ENCODE assay signal across 1 cellular context in genomic region chr1:17369466-17369865, GRCh38.
TF ChIP-seq lines count a peak whose summit lies in the region.

No MANE protein-coding gene starts in this region.

TF ChIP-seq in HCT116, 20 proteins besides CTCF, POLR2A, EP300 and RAD21 (continued from another document):
- no peak for TF ChIP-seq ZFX (IDR thresholded peaks at IDR 0.05)
- no peak for TF ChIP-seq CEBPB (IDR thresholded peaks at IDR 0.05; ENCODE audit: low read depth)
- no peak for TF ChIP-seq TCF7L2 (IDR thresholded peaks at IDR 0.05; ENCODE audit: borderline replicate concordance, extremely low read depth, insufficient read depth, insufficient read length)
- TF ChIP-seq ELF1 (IDR thresholded peaks at IDR 0.05; ENCODE audit: borderline replicate concordance, low read depth): no peak
- TF ChIP-seq, protein P1, sequence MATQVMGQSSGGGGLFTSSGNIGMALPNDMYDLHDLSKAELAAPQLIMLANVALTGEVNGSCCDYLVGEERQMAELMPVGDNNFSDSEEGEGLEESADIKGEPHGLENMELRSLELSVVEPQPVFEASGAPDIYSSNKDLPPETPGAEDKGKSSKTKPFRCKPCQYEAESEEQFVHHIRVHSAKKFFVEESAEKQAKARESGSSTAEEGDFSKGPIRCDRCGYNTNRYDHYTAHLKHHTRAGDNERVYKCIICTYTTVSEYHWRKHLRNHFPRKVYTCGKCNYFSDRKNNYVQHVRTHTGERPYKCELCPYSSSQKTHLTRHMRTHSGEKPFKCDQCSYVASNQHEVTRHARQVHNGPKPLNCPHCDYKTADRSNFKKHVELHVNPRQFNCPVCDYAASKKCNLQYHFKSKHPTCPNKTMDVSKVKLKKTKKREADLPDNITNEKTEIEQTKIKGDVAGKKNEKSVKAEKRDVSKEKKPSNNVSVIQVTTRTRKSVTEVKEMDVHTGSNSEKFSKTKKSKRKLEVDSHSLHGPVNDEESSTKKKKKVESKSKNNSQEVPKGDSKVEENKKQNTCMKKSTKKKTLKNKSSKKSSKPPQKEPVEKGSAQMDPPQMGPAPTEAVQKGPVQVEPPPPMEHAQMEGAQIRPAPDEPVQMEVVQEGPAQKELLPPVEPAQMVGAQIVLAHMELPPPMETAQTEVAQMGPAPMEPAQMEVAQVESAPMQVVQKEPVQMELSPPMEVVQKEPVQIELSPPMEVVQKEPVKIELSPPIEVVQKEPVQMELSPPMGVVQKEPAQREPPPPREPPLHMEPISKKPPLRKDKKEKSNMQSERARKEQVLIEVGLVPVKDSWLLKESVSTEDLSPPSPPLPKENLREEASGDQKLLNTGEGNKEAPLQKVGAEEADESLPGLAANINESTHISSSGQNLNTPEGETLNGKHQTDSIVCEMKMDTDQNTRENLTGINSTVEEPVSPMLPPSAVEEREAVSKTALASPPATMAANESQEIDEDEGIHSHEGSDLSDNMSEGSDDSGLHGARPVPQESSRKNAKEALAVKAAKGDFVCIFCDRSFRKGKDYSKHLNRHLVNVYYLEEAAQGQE (IDR thresholded peaks at IDR 0.05; ENCODE audit: low read depth): no peak
- TF ChIP-seq ZBTB33 (IDR thresholded peaks at IDR 0.05; ENCODE audit: extremely low read depth, insufficient replicate concordance, low read length): no peak
- TF ChIP-seq FOSL1 (IDR thresholded peaks at IDR 0.05; ENCODE audit: low read depth): no peak
- TF ChIP-seq, protein P2, sequence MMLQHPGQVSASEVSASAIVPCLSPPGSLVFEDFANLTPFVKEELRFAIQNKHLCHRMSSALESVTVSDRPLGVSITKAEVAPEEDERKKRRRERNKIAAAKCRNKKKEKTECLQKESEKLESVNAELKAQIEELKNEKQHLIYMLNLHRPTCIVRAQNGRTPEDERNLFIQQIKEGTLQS (IDR thresholded peaks at IDR 0.05): no peak
- no peak for TF ChIP-seq JUND (IDR thresholded peaks at IDR 0.05)
- TF ChIP-seq, protein P3, sequence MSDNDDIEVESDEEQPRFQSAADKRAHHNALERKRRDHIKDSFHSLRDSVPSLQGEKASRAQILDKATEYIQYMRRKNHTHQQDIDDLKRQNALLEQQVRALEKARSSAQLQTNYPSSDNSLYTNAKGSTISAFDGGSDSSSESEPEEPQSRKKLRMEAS (IDR thresholded peaks at IDR 0.05): no peak
- TF ChIP-seq ZNF274 (IDR thresholded peaks at IDR 0.05; ENCODE audit: low read depth, low read length): no peak
- no peak for TF ChIP-seq EZH2 (IDR thresholded peaks at IDR 0.05)
